ENCODE assay signal across 16 cellular contexts in the genomic region with DNA sequence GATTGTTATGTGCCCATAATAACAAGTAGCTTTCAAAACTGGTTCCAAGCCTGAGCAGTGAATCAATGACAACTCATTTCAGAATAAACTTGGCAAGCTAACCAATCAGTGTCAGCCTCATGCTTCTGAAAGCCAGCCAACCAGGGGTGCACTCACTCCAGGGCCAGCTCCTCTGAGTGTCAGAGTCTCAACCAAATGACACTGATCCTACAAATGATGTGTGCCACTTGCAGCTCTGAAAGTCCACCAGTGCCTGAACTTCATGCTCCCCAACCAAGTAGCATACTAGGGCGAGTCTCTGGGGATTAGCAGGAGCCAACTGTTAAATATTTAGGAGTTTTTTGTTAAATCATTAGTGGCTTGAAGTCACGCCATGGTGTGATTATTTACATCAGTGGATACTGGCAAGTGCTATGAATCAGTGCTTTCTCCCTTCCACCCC. TPM values are rescaled to one million over a fixed set of nuclear protein-coding genes. Genes with fewer than 3 reads are reported as not detected.
A peak's percentile ranks its signal among the peaks of the same experiment; 100 is the strongest.
DNase-seq lines count a peak whose midpoint lies in the region; ATAC-seq and TF ChIP-seq lines count a peak whose summit lies in the region.
"Had no signal": no experiment of that assay in that cellular context is flagged by ENCODE, and none has a peak within 500 bp of the region (broad histone marks: within the 10 kb centered on the region; RNA-seq: fewer than 3 reads in every experiment).

No MANE protein-coding gene starts in this region.

- ATAC-seq in activated CD8-positive, alpha-beta T cell treated with anti-CD3 and anti-CD28 coated beads for 36 hours = peak; percentile 45
- ATAC-seq in activated CD8-positive, alpha-beta T cell treated with anti-CD3 and anti-CD28 coated beads, Interleukin-2, amount 10 ng/mL, durations not matched to agents 7 days and 5 days = no peak
- ATAC-seq in heart right ventricle = peak in 5 of 8 donors; percentile 43 to 70 (median 69)
- no peak for ATAC-seq in HG03095 (IDR thresholded peaks at IDR 0.05; ENCODE audit: unreplicated experiment)
- ATAC-seq in GM18519 (IDR thresholded peaks at IDR 0.05; ENCODE audit: low FRiP score, unreplicated experiment) = no peak
- ATAC-seq: A549, left lung, upper lobe of right lung had no signal

- H3T11ph ChIP-seq in H9 (ENCODE audit: low read length) = no peak overlapping the region

- no peaks in the 10 kb centered on the region for H3K4me1 Mint-ChIP-seq in activated CD8-positive, alpha-beta T cell treated with anti-CD3 and anti-CD28 coated beads for 36 hours (ENCODE audit: low read depth)
- no peaks in the 10 kb centered on the region for H3K4me1 Mint-ChIP-seq in activated CD8-positive, alpha-beta T cell treated with anti-CD3 and anti-CD28 coated beads, Interleukin-2, amount 10 ng/mL, durations not matched to agents 7 days and 5 days (ENCODE audit: low read depth)
- H3K4me1 Mint-ChIP-seq in H9 = 0 out of 4 replicates have a peak, but pooled peaks cover 0 to 2% of the 10 kb centered on the region in 2 experiments

- CTCF ChIA-PET in activated CD8-positive, alpha-beta T cell treated with anti-CD3 and anti-CD28 coated beads for 36 hours (lab: Charles Lee) = interaction anchor here (1.1 kb wide), 2 partner anchors 21 to 22 kb away, joined by 3 to 7 read pairs; no protein-coding TSS in a partner anchor
- CTCF ChIA-PET in activated CD8-positive, alpha-beta T cell treated with anti-CD3 and anti-CD28 coated beads, Interleukin-2, amount 10 ng/mL, durations not matched to agents 7 days and 5 days (lab: Charles Lee) = no interaction called here

- TF ChIP-seq CTCF in activated CD8-positive, alpha-beta T cell treated with anti-CD3 and anti-CD28 coated beads for 36 hours (IDR thresholded peaks at IDR 0.05) = no peak
- TF ChIP-seq CTCF in astrocyte of the spinal cord (IDR thresholded peaks at IDR 0.05; ENCODE audit: low read depth, low read length) = no peak
- no peak for TF ChIP-seq CTCF in heart right ventricle (IDR thresholded peaks at IDR 0.05)
- TF ChIP-seq CTCF in H9 (conservative IDR thresholded peaks at IDR 0.05) = no peak

- 64 to 66% methylated on average over 2 of the region's 2 CpGs for WGBS in heart right ventricle, 2 donors
- WGBS in H9 (ENCODE audit: extremely low coverage, insufficient read length, low lambda C conversion rate) = no CpG with 5 or more reads among the region's 2 CpGs

- no peaks in the 10 kb centered on the region for H3K36me3 ChIP-seq in heart right ventricle
- H3K36me3 ChIP-seq: HAP-1, left lung, upper lobe of right lung had no signal

- no peak overlapping the region for H2BK20ac ChIP-seq in H9 (ENCODE audit: low read depth, low read length, poor library complexity, severe bottlenecking)

- H3K56ac ChIP-seq in H9 (ENCODE audit: insufficient read length, low read depth, low read length) = no peak overlapping the region

- POLR2A ChIA-PET in activated CD8-positive, alpha-beta T cell treated with anti-CD3 and anti-CD28 coated beads for 36 hours (lab: Charles Lee) = no interaction called here
- POLR2A ChIA-PET in activated CD8-positive, alpha-beta T cell treated with anti-CD3 and anti-CD28 coated beads, Interleukin-2, amount 10 ng/mL, durations not matched to agents 7 days and 5 days (lab: Charles Lee) = no interaction called here

- H3K9ac ChIP-seq in H9 (ENCODE audit: extremely low read depth, insufficient read length, low read length) = no peak overlapping the region

- peaks cover 5% of the 10 kb centered on the region for H3K27me3 Mint-ChIP-seq in activated CD8-positive, alpha-beta T cell treated with anti-CD3 and anti-CD28 coated beads for 36 hours
- H3K27me3 Mint-ChIP-seq in activated CD8-positive, alpha-beta T cell treated with anti-CD3 and anti-CD28 coated beads, Interleukin-2, amount 10 ng/mL, durations not matched to agents 7 days and 5 days (ENCODE audit: low read depth) = peaks cover 17% of the 10 kb centered on the region
- H3K27me3 Mint-ChIP-seq in H9 (ENCODE audit: low read depth) = peaks cover 8% of the 10 kb centered on the region

- H3K27me3 ChIP-seq in heart right ventricle = no peaks in the 10 kb centered on the region
- no peaks in the 10 kb centered on the region for H3K27me3 ChIP-seq in H9 (ENCODE audit: insufficient read depth, low read length)
- H3K27me3 ChIP-seq: left lung, upper lobe of right lung had no signal

- H2AK5ac ChIP-seq in H9 (ENCODE audit: insufficient read length, low read length) = no peak overlapping the region

- no peak overlapping the region for H3K4me2 ChIP-seq in H9 (ENCODE audit: insufficient read depth, insufficient read length, low read length)
- H3K4me2 ChIP-seq: A549 had no signal

- no peak overlapping the region for H2BK12ac ChIP-seq in H9 (ENCODE audit: insufficient read length, low read depth, low read length)

- H3K4me3 ChIP-seq in astrocyte of the spinal cord (ENCODE audit: low read depth, low read length) = no peak overlapping the region
- H3K4me3 ChIP-seq in heart right ventricle = no peak overlapping the region
- H3K4me3 ChIP-seq: A549, HAP-1, left lung, SK-N-MC, upper lobe of right lung had no signal

- no peak overlapping the region for H3K4ac ChIP-seq in H9 (ENCODE audit: low read depth, low read length)

- H3K27ac ChIP-seq in heart right ventricle (no peak overlapping the region), H9 (ENCODE audit: insufficient read length, low read depth, low read length) (no peak overlapping the region)
- H3K27ac ChIP-seq: A549, left lung, SK-N-MC, upper lobe of right lung had no signal

- no peaks in the 10 kb centered on the region for H3K79me1 ChIP-seq in H9 (ENCODE audit: insufficient read depth, low read depth, low read length, poor library complexity, severe bottlenecking)

- no peak overlapping the region for H3K18ac ChIP-seq in H9 (ENCODE audit: insufficient read length, low read depth, low read length)

- no peak overlapping the region for H4K8ac ChIP-seq in H9 (replicated peaks; ENCODE audit: insufficient read length, low read depth, low read length)

- H2BK15ac ChIP-seq in H9 (ENCODE audit: low read depth, low read length) = no peak overlapping the region

- no peak overlapping the region for H3K27ac Mint-ChIP-seq in activated CD8-positive, alpha-beta T cell treated with anti-CD3 and anti-CD28 coated beads for 36 hours
- no peak overlapping the region for H3K27ac Mint-ChIP-seq in activated CD8-positive, alpha-beta T cell treated with anti-CD3 and anti-CD28 coated beads, Interleukin-2, amount 10 ng/mL, durations not matched to agents 7 days and 5 days
- H3K27ac Mint-ChIP-seq in H9 = no peak overlapping the region

- H2AFZ ChIP-seq in H9 (ENCODE audit: low read length) = no peak overlapping the region

- H3K4me1 ChIP-seq in heart right ventricle (peaks cover 0 to 19% (median 0%) of the 10 kb centered on the region in 9 donors), H9 (ENCODE audit: insufficient read depth, low read length) (no peaks in the 10 kb centered on the region)
- H3K4me1 ChIP-seq: A549, HAP-1 had no signal

- H4K20me1 ChIP-seq in H9 (ENCODE audit: control insufficient read depth, insufficient read depth, insufficient read length) = no peaks in the 10 kb centered on the region

- H2BK120ac ChIP-seq in H9 (ENCODE audit: low read depth, low read length, poor library complexity, severe bottlenecking) = no peak overlapping the region

- H4K91ac ChIP-seq in H9 (ENCODE audit: insufficient read length, low read depth, low read length) = no peak overlapping the region

- no peaks in the 10 kb centered on the region for H3K79me2 ChIP-seq in H9 (ENCODE audit: insufficient read depth, low read length)

- H2BK5ac ChIP-seq in H9 (ENCODE audit: insufficient read length, low read length) = no peak overlapping the region

- no peak for DNase-seq in activated CD8-positive, alpha-beta T cell treated with anti-CD3 and anti-CD28 coated beads for 36 hours
- DNase-seq in activated CD8-positive, alpha-beta T cell treated with anti-CD3 and anti-CD28 coated beads, Interleukin-2, amount 10 ng/mL, durations not matched to agents 7 days and 5 days = no peak
- peak; percentile 40 for DNase-seq in astrocyte of the spinal cord (ENCODE audit: low read depth, low spot score)
- DNase-seq in heart right ventricle = peak in 1 of 2 donors; percentile 33
- peak; percentile 94 for DNase-seq in stromal cell of bone marrow (ENCODE audit: low read depth)
- no peak for DNase-seq in H9
- DNase-seq: activated T-cell treated with anti-CD3 and anti-CD28 coated beads for 4 hours; effector CD4-positive, alpha-beta T cell; left lung; upper lobe of right lung had no signal

- intact Hi-C loops in activated CD8-positive, alpha-beta T cell treated with anti-CD3 and anti-CD28 coated beads for 36 hours (cut with micrococcal nuclease) = no loop called here
- intact Hi-C loops in heart right ventricle (cut with DNase I) = no loop called here

- H3K14ac ChIP-seq in H9 (ENCODE audit: insufficient read depth, low read length) = no peak overlapping the region

- in situ Hi-C loops in astrocyte of the spinal cord (cut with HindIII; ENCODE audit: low sequenced_read_pairs) = no loop called here

- no peak overlapping the region for H4K5ac ChIP-seq in H9 (ENCODE audit: insufficient read length, low read depth, low read length)

- H3K36me3 Mint-ChIP-seq in activated CD8-positive, alpha-beta T cell treated with anti-CD3 and anti-CD28 coated beads for 36 hours (ENCODE audit: low read depth) = no peaks in the 10 kb centered on the region
- no peaks in the 10 kb centered on the region for H3K36me3 Mint-ChIP-seq in activated CD8-positive, alpha-beta T cell treated with anti-CD3 and anti-CD28 coated beads, Interleukin-2, amount 10 ng/mL, durations not matched to agents 7 days and 5 days (ENCODE audit: low read depth)
- H3K36me3 Mint-ChIP-seq in H9 (ENCODE audit: insufficient read depth in 1 of 3, low read depth in 3 of 3) = no peaks in the 10 kb centered on the region

- H3K9me3 ChIP-seq in heart right ventricle = no peaks in the 10 kb centered on the region
- no peaks in the 10 kb centered on the region for H3K9me3 ChIP-seq in H9 (ENCODE audit: control insufficient read depth, low read depth, low read length)
- H3K9me3 ChIP-seq: A549, HAP-1, left lung, upper lobe of right lung had no signal

- H3K23ac ChIP-seq in H9 (ENCODE audit: insufficient read length, low read depth, low read length) = no peak overlapping the region

- H3K4me3 Mint-ChIP-seq in activated CD8-positive, alpha-beta T cell treated with anti-CD3 and anti-CD28 coated beads for 36 hours = no peak overlapping the region
- H3K4me3 Mint-ChIP-seq in activated CD8-positive, alpha-beta T cell treated with anti-CD3 and anti-CD28 coated beads, Interleukin-2, amount 10 ng/mL, durations not matched to agents 7 days and 5 days = no peak overlapping the region
- H3K4me3 Mint-ChIP-seq in H9 = no peak overlapping the region
- H3K4me3 Mint-ChIP-seq: neural crest cell had no signal

- no peaks in the 10 kb centered on the region for H3K23me2 ChIP-seq in H9 (ENCODE audit: insufficient read length, low read depth, low read length, poor library complexity, severe bottlenecking)

- H3K9me3 Mint-ChIP-seq in activated CD8-positive, alpha-beta T cell treated with anti-CD3 and anti-CD28 coated beads for 36 hours = no peaks in the 10 kb centered on the region
- no peaks in the 10 kb centered on the region for H3K9me3 Mint-ChIP-seq in activated CD8-positive, alpha-beta T cell treated with anti-CD3 and anti-CD28 coated beads, Interleukin-2, amount 10 ng/mL, durations not matched to agents 7 days and 5 days (ENCODE audit: insufficient read depth)
- no peaks in the 10 kb centered on the region for H3K9me3 Mint-ChIP-seq in H9
- H3K9me3 Mint-ChIP-seq: neural crest cell had no signal

RNA-seq across cellular contexts. Expression of a gene that starts 4.5 kb away (rescaled TPM):
- total RNA-seq in activated CD8-positive, alpha-beta T cell treated with anti-CD3 and anti-CD28 coated beads for 36 hours = not detected
- not detected for total RNA-seq in activated CD8-positive, alpha-beta T cell treated with anti-CD3 and anti-CD28 coated beads, Interleukin-2, amount 10 ng/mL, durations not matched to agents 7 days and 5 days
- total RNA-seq in heart right ventricle = not detected
- polyA plus RNA-seq in heart right ventricle = not detected
- total RNA-seq in H9 (2021) = not detected in 2 replicates
- total RNA-seq: neural crest cell had no signal

Comparison
In these comparisons a context has a peak if more than half of its experiments do, and no peak if none do; other contexts are left out.
1. ATAC-seq: peak in activated CD8-positive, alpha-beta T cell treated with anti-CD3 and anti-CD28 coated beads for 36 hours (single experiment) and heart right ventricle (5 of 8); none in activated CD8-positive, alpha-beta T cell treated with anti-CD3 and anti-CD28 coated beads, Interleukin-2, amount 10 ng/mL, durations not matched to agents 7 days and 5 days (single experiment), HG03095 (single experiment) and GM18519 (single experiment).
2. DNase-seq: peak in astrocyte of the spinal cord (single experiment) and stromal cell of bone marrow (single experiment); none in activated CD8-positive, alpha-beta T cell treated with anti-CD3 and anti-CD28 coated beads for 36 hours (single experiment), activated CD8-positive, alpha-beta T cell treated with anti-CD3 and anti-CD28 coated beads, Interleukin-2, amount 10 ng/mL, durations not matched to agents 7 days and 5 days (single experiment) and H9 (single experiment).